ENCODE assay signal across 23 cellular contexts in the genomic region with DNA sequence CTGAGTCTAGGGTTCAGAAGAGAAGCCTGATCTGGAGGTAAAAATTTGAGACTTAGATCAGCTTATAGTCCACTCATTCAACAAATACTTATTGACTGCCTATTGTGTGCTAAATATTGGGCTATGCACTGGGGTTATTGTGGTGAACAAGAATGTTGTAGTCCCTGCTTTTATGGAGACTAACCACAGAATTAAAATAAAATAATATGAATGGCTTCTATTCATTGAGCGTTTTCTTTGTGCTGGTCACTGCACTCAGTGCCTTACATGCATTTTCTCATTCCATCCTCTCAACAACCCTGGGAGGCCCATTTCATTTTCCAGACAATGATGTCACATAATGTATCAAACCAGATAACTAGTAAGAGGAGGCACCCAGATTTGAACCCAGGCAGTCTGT. TPM values are rescaled to one million over a fixed set of nuclear protein-coding genes. Genes with fewer than 3 reads are reported as not detected.
DNase-seq lines count a peak whose midpoint lies in the region; ATAC-seq and TF ChIP-seq lines count a peak whose summit lies in the region.
"Had no signal": no experiment of that assay in that cellular context is flagged by ENCODE, and none has a peak within 500 bp of the region (broad histone marks: within the 10 kb centered on the region; RNA-seq: fewer than 3 reads in every experiment).

No MANE protein-coding gene starts in this region.

- peaks cover 75% of the 10 kb centered on the region for H3K4me1 Mint-ChIP-seq in activated B cell treated with CpG ODN at 0.5 μM for 24 hours
- H3K4me1 Mint-ChIP-seq in type B pancreatic cell (ENCODE audit: unreplicated experiment), result peaks cover 12% of the 10 kb centered on the region

- no peak overlapping the region for H3K4me3 ChIP-seq in OCI-LY1 (ENCODE audit: low read depth, low read length, poor library complexity, severe bottlenecking)
- H3K4me3 ChIP-seq: BLaER1, GM23338, PC-9, SJCRH30 had no signal

- H3K4me3 Mint-ChIP-seq in activated B cell treated with CpG ODN at 0.5 μM for 24 hours, result no peak overlapping the region
- H3K4me3 Mint-ChIP-seq in type B pancreatic cell, result no peak overlapping the region
- H3K4me3 Mint-ChIP-seq: CD4-positive, CD25-positive, alpha-beta regulatory T cell; GM23338; H9 had no signal

- no peak for ATAC-seq in activated B cell treated with CpG ODN at 0.5 μM for 24 hours (ENCODE audit: low read depth)
- ATAC-seq in stimulated activated naive CD8-positive, alpha-beta T cell treated with anti-CD3 and anti-CD28 coated beads, Interleukin-15, Interleukin-2, amounts not matched to agents 100 U/mL and 50 U/mL, for 24 hours, result no peak
- ATAC-seq: GM23338, Right ventricle myocardium inferior had no signal

- H3K4me2 ChIP-seq in OCI-LY1 (ENCODE audit: low read length), result no peak overlapping the region
- H3K4me2 ChIP-seq: BLaER1, GM23338, PC-9 had no signal

- TF ChIP-seq CTCF in OCI-LY1 (IDR thresholded peaks at IDR 0.05; ENCODE audit: low read length) (no peak), activated B cell treated with CpG ODN at 0.5 μM for 24 hours (IDR thresholded peaks at IDR 0.05) (no peak), type B pancreatic cell (conservative IDR thresholded peaks at IDR 0.05) (no peak)

- no peaks in the 10 kb centered on the region for H3K27me3 Mint-ChIP-seq in activated B cell treated with CpG ODN at 0.5 μM for 24 hours
- H3K27me3 Mint-ChIP-seq in type B pancreatic cell, result no peaks in the 10 kb centered on the region

- CTCF ChIA-PET in activated B cell treated with CpG ODN at 0.5 μM for 24 hours (lab: Charles Lee), result no interaction called here

- intact Hi-C loops in activated B cell treated with CpG ODN at 0.5 μM for 24 hours (cut with micrococcal nuclease), result no loop called here

- POLR2A ChIA-PET in activated B cell treated with CpG ODN at 0.5 μM for 24 hours (lab: Charles Lee), result interaction anchor here (2.5 to 18.0 kb wide), 2 partner anchors 14 kb away, joined by 15 to 2384 read pairs; a partner anchor contains a TSS

- peaks cover 16% of the 10 kb centered on the region for H3K36me3 ChIP-seq in OCI-LY1 (ENCODE audit: insufficient read depth, low read length)
- H3K36me3 ChIP-seq: SJCRH30 had no signal

- no peaks in the 10 kb centered on the region for H3F3A ChIP-seq in OCI-LY1 (ENCODE audit: insufficient read depth, low read length)

- H3K9ac ChIP-seq in OCI-LY1 (ENCODE audit: low read length), result no peak overlapping the region
- H3K9ac ChIP-seq: BLaER1 had no signal

- H4K20me1 ChIP-seq in OCI-LY1 (ENCODE audit: insufficient read depth, low read length), result no peaks in the 10 kb centered on the region
- H4K20me1 ChIP-seq: BLaER1 had no signal

- H3K9me3 Mint-ChIP-seq in activated B cell treated with CpG ODN at 0.5 μM for 24 hours (no peaks in the 10 kb centered on the region), type B pancreatic cell (peaks cover 4% of the 10 kb centered on the region)
- H3K9me3 Mint-ChIP-seq: CD4-positive, CD25-positive, alpha-beta regulatory T cell; GM23338; H9 had no signal

- H3K36me3 Mint-ChIP-seq in activated B cell treated with CpG ODN at 0.5 μM for 24 hours (ENCODE audit: low read depth) (peaks cover 11% of the 10 kb centered on the region), type B pancreatic cell (peaks cover 7% of the 10 kb centered on the region)

- H3K79me2 ChIP-seq in OCI-LY1 (ENCODE audit: insufficient read depth, low read length), result no peaks in the 10 kb centered on the region

- no peaks in the 10 kb centered on the region for H3K27me3 ChIP-seq in OCI-LY1 (ENCODE audit: insufficient read depth, low read length)
- H3K27me3 ChIP-seq: BLaER1, SJCRH30 had no signal

- H2AFZ ChIP-seq in OCI-LY1 (ENCODE audit: low read length), result no peak overlapping the region
- H2AFZ ChIP-seq: GM23338, PC-9 had no signal

- peaks cover 21% of the 10 kb centered on the region for H3K4me1 ChIP-seq in OCI-LY1 (ENCODE audit: insufficient read depth, low read length, severe bottlenecking)
- H3K4me1 ChIP-seq: SJCRH30 had no signal

- H3K9me2 ChIP-seq in OCI-LY1 (ENCODE audit: low read depth, low read length), result no peaks in the 10 kb centered on the region

- H3K27ac ChIP-seq in OCI-LY1 (ENCODE audit: low read depth, low read length, poor library complexity, severe bottlenecking), result peak overlapping the region; percentile 28
- H3K27ac ChIP-seq: BLaER1, HL-60, PC-9, SJCRH30 had no signal

- DNase-seq in COLO829 (ENCODE audit: low spot score) (peak; percentile 63), activated B cell treated with CpG ODN at 0.5 μM for 24 hours (no peak), foreskin melanocyte (peak; percentile 86), NCI-H1048 (lab: John Stamatoyannopoulos, UW) (no peak), type B pancreatic cell (ENCODE audit: extremely low spot score, unreplicated experiment) (no peak), inferior parietal cortex (ENCODE audit: extremely low spot score) (no peak)
- no peak for DNase-seq in stimulated activated naive CD8-positive, alpha-beta T cell treated with anti-CD3 and anti-CD28 coated beads, Interleukin-15, Interleukin-2, amounts not matched to agents 100 U/mL and 50 U/mL, for 24 hours
- DNase-seq: CD4-positive, CD25-positive, alpha-beta regulatory T cell; H9; Karpas-422; MV-4-11; NCI-H1105 treated with DMSO at 0.1 percent for 48 hours; NCI-H2029; NCI-H446; NCI-H524 treated with DMSO at 0.1 percent for 48 hours; NCI-H774; SJCRH30 had no signal

- peaks cover 3% of the 10 kb centered on the region for H3K9me3 ChIP-seq in OCI-LY1 (ENCODE audit: low read length)
- H3K9me3 ChIP-seq: SJCRH30 had no signal

- peak overlapping the region; percentile 81 for H3K27ac Mint-ChIP-seq in activated B cell treated with CpG ODN at 0.5 μM for 24 hours
- no peak overlapping the region for H3K27ac Mint-ChIP-seq in type B pancreatic cell
- H3K27ac Mint-ChIP-seq: GM23338 had no signal

RNA-seq across cellular contexts. Expression of a gene that starts 4.8 kb away (rescaled TPM):
- total RNA-seq in activated B cell treated with CpG ODN at 0.5 μM for 24 hours (24.8 and 29.7 TPM in 2 replicates), type B pancreatic cell (ENCODE audit: low replicate concordance) (8.7 and 9.5 TPM in 2 replicates)

RNA-seq across cellular contexts. Expression of a gene that starts 7.3 kb away (rescaled TPM):
- total RNA-seq in activated B cell treated with CpG ODN at 0.5 μM for 24 hours, result 40.7 and 41.0 TPM in 2 replicates
- 18.6 and 40.2 TPM in 2 replicates for total RNA-seq in type B pancreatic cell (ENCODE audit: low replicate concordance)

RNA-seq across cellular contexts. Expression of a gene that starts 10.5 kb away (rescaled TPM):
- total RNA-seq in activated B cell treated with CpG ODN at 0.5 μM for 24 hours, result 754 and 903 TPM in 2 replicates
- total RNA-seq in type B pancreatic cell (ENCODE audit: low replicate concordance), result 219 and 327 TPM in 2 replicates

RNA-seq across cellular contexts. Expression of a gene that starts 13.6 kb away (rescaled TPM):
- total RNA-seq in activated B cell treated with CpG ODN at 0.5 μM for 24 hours (3,189 and 3,657 TPM in 2 replicates), type B pancreatic cell (ENCODE audit: low replicate concordance) (1,717 and 1,950 TPM in 2 replicates)

RNA-seq across cellular contexts. Expression of a gene that starts 15.7 kb away (rescaled TPM):
- total RNA-seq in activated B cell treated with CpG ODN at 0.5 μM for 24 hours (21.3 and 23.9 TPM in 2 replicates), type B pancreatic cell (ENCODE audit: low replicate concordance) (54.2 and 133 TPM in 2 replicates)

Comparison
In these comparisons a context has a peak if more than half of its experiments do, and no peak if none do; other contexts are left out.
1. DNase-seq: peak in COLO829 (single experiment) and foreskin melanocyte (single experiment); none in activated B cell treated with CpG ODN at 0.5 μM for 24 hours (single experiment), stimulated activated naive CD8-positive, alpha-beta T cell treated with anti-CD3 and anti-CD28 coated beads, Interleukin-15, Interleukin-2, amounts not matched to agents 100 U/mL and 50 U/mL, for 24 hours (single experiment), NCI-H1048 (single experiment), type B pancreatic cell (single experiment) and inferior parietal cortex (single experiment).